In genomic region chr7:72960626-72961345, GRCh38 we compare ENCODE assay signal across 4 cellular contexts. TPM values are rescaled to one million over a fixed set of nuclear protein-coding genes. Genes with fewer than 3 reads are reported as not detected.
"Had no signal": no experiment of that assay in that cellular context is flagged by ENCODE, and none has a peak within 500 bp of the region (broad histone marks: within the 10 kb centered on the region; RNA-seq: fewer than 3 reads in every experiment).

No MANE protein-coding gene starts in this region.

RNA-seq across cellular contexts. Expression of gene TRIM74, which starts 8.5 kb away (rescaled TPM):
- total RNA-seq: left ventricle myocardium inferior, myocyte, skeletal muscle tissue, smooth muscle cell had no signal
